22 cellular contexts compared by ENCODE assay signal in the genomic region with DNA sequence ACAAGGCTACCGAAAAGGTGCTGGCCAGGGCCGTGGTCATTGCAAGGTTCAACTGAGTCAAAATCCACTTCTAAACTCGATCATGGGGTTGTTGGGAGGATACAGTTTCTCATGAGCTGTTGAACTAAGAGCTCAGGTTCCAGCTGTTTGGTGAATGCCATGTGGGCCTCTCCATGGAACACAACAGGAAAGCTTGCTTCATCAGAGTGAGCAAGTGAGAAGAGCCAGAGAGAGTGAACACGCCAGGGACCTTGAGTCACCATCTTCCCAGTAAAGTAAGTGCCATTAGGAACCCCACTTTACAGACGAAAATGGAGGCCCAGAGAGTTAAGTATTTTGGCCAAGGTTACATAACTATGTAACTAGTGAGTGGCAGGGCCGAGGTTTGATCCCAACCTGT.
"Had no signal": no experiment of that assay in that cellular context is flagged by ENCODE, and none has a peak within 500 bp of the region (broad histone marks: within the 10 kb centered on the region; RNA-seq: fewer than 3 reads in every experiment).

No MANE protein-coding gene starts in this region.

- H3K36me3 ChIP-seq: adrenal gland, breast epithelium, lower lobe of right lung, transverse colon, uterus had no signal

- H3K9me3 ChIP-seq: adrenal gland, transverse colon, uterus had no signal

- ATAC-seq: activated T-cell treated with anti-CD3 and anti-CD28 coated beads, Interleukin-2, amount 50 U/mL, for 4 hours; lower lobe of right lung; naive thymus-derived CD4-positive, alpha-beta T cell; sciatic nerve; stimulated activated naive B cell treated with anti-CD40 and anti-IgM and Interleukin-4, amounts not matched to agents 10 μg/mL and 1 μg/mL and 100 μg/mL, for 72 hours; WTC11 had no signal

- DNase-seq: activated CD8-positive, alpha-beta memory T cell treated with anti-CD3 and anti-CD28 coated beads, Interleukin-2, amount 50 U/mL, for 48 hours; activated naive CD4-positive, alpha-beta T cell; activated T-cell treated with anti-CD3 and anti-CD28 coated beads, Interleukin-2, amount 50 U/mL, for 4 hours; cerebellar nuclear complex; cortex of kidney; kidney; lower lobe of right lung; naive thymus-derived CD4-positive, alpha-beta T cell; occipital lobe; posterior cingulate gyrus; stimulated activated CD4-positive, alpha-beta T cell treated with anti-CD3 and anti-CD28 coated beads, Interleukin-2, amount 100 ng/mL, for 48 hours; stimulated activated CD8-positive, alpha-beta memory T cell treated with anti-CD3 and anti-CD28 coated beads, Interleukin-4, amount 100 ng/mL, for 48 hours; stimulated activated naive B cell treated with anti-CD40 and anti-IgM and Interleukin-4, amounts not matched to agents 10 μg/mL and 1 μg/mL and 100 μg/mL, for 72 hours; T-helper 1 cell; transverse colon; uterus had no signal

- H3K4me3 ChIP-seq: adrenal gland, breast epithelium, lower lobe of right lung, transverse colon, uterus had no signal

- H3K27ac ChIP-seq: adrenal gland, breast epithelium, lower lobe of right lung, transverse colon, uterus had no signal

- FAIRE-seq: endometrium, frontal cortex, kidney had no signal

- H3K27me3 ChIP-seq: adrenal gland, transverse colon, uterus had no signal
